8 cellular contexts compared by ENCODE assay signal in genomic region chr14:52950898-52951729, GRCh38. TPM values are rescaled to one million over a fixed set of nuclear protein-coding genes. Genes with fewer than 3 reads are reported as not detected.
DNase-seq lines count a peak whose midpoint lies in the region; ATAC-seq and TF ChIP-seq lines count a peak whose summit lies in the region.

TSS of gene FERMT2 (minus strand) at chr14:52951050. CDS start at chr14:52950568, 482 bp downstream.

- peak within 1 kb of the TSS; percentile 81 to 93 for H3K4me3 Mint-ChIP-seq in CD14-positive monocyte
- peak within 1 kb of the TSS; percentile 82 for H3K4me3 Mint-ChIP-seq in T-helper 2 cell treated with Interferon-gamma antibody and Interleukin-4, amounts not matched to agents 5 μg/mL and 100 μg/mL, for 36 hours

- H3K4me1 Mint-ChIP-seq in CD14-positive monocyte = peaks cover 22% of the 10 kb centered on the region
- H3K4me1 Mint-ChIP-seq in T-helper 2 cell treated with Interferon-gamma antibody and Interleukin-4, amounts not matched to agents 5 μg/mL and 100 μg/mL, for 36 hours (ENCODE audit: low read depth) = peaks cover 18% of the 10 kb centered on the region

- H3K36me3 Mint-ChIP-seq in CD14-positive monocyte = peaks cover 3 to 4% of the 10 kb centered on the region in 2 donors
- H3K36me3 Mint-ChIP-seq in T-helper 2 cell treated with Interferon-gamma antibody and Interleukin-4, amounts not matched to agents 5 μg/mL and 100 μg/mL, for 36 hours (ENCODE audit: low read depth) = no peaks in the 10 kb centered on the region

- TF ChIP-seq CTCF in CD14-positive monocyte (IDR thresholded peaks at IDR 0.05) (no peak), GM20000 (IDR thresholded peaks at IDR 0.05; ENCODE audit: extremely low read depth, missing control alignments) (no peak)

- peak within 1 kb of the TSS in 1 of 7 donors; percentile 63 for H3K27ac Mint-ChIP-seq in CD14-positive monocyte
- H3K27ac Mint-ChIP-seq in T-helper 2 cell treated with Interferon-gamma antibody and Interleukin-4, amounts not matched to agents 5 μg/mL and 100 μg/mL, for 36 hours = no peak within 1 kb of the TSS

- intact Hi-C loops in CD14-positive monocyte (cut with micrococcal nuclease) = no loop called here

- no peak for ATAC-seq in HG03460 (IDR thresholded peaks at IDR 0.05; ENCODE audit: unreplicated experiment)

- peaks cover 0 to 10% (median 4%) of the 10 kb centered on the region in 7 donors for H3K9me3 Mint-ChIP-seq in CD14-positive monocyte
- no peaks in the 10 kb centered on the region for H3K9me3 Mint-ChIP-seq in T-helper 2 cell treated with Interferon-gamma antibody and Interleukin-4, amounts not matched to agents 5 μg/mL and 100 μg/mL, for 36 hours

- no peak for DNase-seq in CD14-positive monocyte (ENCODE audit: low spot score)
- DNase-seq in GM20000 (ENCODE audit: low spot score) = peak; percentile 85
- DNase-seq in NCI-H1105 treated with DMSO at 0.1 percent for 48 hours (lab: John Stamatoyannopoulos, UW) = peak; percentile 87
- DNase-seq in T-helper 2 cell treated with Interferon-gamma antibody and Interleukin-4, amounts not matched to agents 5 μg/mL and 100 μg/mL, for 36 hours (ENCODE audit: low spot score) = peak; percentile 13
- DNase-seq in dedifferentiated amniotic fluid mesenchymal stem cell (ENCODE audit: extremely low spot score) = peak; percentile 83
- DNase-seq in kidney glomerular epithelial cell (lab: John Stamatoyannopoulos, UW) = peak; percentile 81
- DNase-seq in smooth muscle cell of the brain vasculature (ENCODE audit: low read depth, low spot score) = peak; percentile 65

- H3K27me3 Mint-ChIP-seq in CD14-positive monocyte (ENCODE audit: low read depth in 3 of 3) = peaks cover 59 to 72% (median 66%) of the 10 kb centered on the region in 3 donors
- peaks cover 72% of the 10 kb centered on the region for H3K27me3 Mint-ChIP-seq in T-helper 2 cell treated with Interferon-gamma antibody and Interleukin-4, amounts not matched to agents 5 μg/mL and 100 μg/mL, for 36 hours (ENCODE audit: low read depth)

RNA-seq across cellular contexts. Expression of gene FERMT2, which starts in this region (rescaled TPM):
- not detected for polyA plus RNA-seq in CD14-positive monocyte
